ENCODE assay signal across 1 cellular context in genomic region chr11:1947592-1948237, GRCh38.
TF ChIP-seq lines count a peak whose summit lies in the region.

No MANE protein-coding gene starts in this region.

TF ChIP-seq in GM12878, 131 proteins besides CTCF, POLR2A, EP300 and RAD21:
- TF ChIP-seq RB1 (IDR thresholded peaks at IDR 0.05; ENCODE audit: borderline replicate concordance) (no peak), KLF5 (IDR thresholded peaks at IDR 0.05; ENCODE audit: partially characterized antibody) (no peak), RBBP5 (conservative IDR thresholded peaks at IDR 0.05) (no peak), ZNF622 (IDR thresholded peaks at IDR 0.05) (no peak), POU2F2 (IDR thresholded peaks at IDR 0.05; ENCODE audit: borderline replicate concordance, low read depth, low read length) (no peak), BMI1 (IDR thresholded peaks at IDR 0.05; ENCODE audit: borderline replicate concordance) (no peak), NRF1 (conservative IDR thresholded peaks at IDR 0.05; ENCODE audit: low read depth, low read length) (no peak), HDAC6 (IDR thresholded peaks at IDR 0.05; ENCODE audit: unreplicated experiment) (no peak), ZBED1 (IDR thresholded peaks at IDR 0.05; ENCODE audit: borderline replicate concordance) (no peak), CEBPZ (IDR thresholded peaks at IDR 0.05; ENCODE audit: low read depth, low read length) (no peak), TCF12 (IDR thresholded peaks at IDR 0.05; ENCODE audit: low read depth, low read length) (no peak), CREB1 (IDR thresholded peaks at IDR 0.05; ENCODE audit: low read depth) (no peak), RELB (IDR thresholded peaks at IDR 0.05; ENCODE audit: low read depth) (no peak)
- TF ChIP-seq, protein P1, sequence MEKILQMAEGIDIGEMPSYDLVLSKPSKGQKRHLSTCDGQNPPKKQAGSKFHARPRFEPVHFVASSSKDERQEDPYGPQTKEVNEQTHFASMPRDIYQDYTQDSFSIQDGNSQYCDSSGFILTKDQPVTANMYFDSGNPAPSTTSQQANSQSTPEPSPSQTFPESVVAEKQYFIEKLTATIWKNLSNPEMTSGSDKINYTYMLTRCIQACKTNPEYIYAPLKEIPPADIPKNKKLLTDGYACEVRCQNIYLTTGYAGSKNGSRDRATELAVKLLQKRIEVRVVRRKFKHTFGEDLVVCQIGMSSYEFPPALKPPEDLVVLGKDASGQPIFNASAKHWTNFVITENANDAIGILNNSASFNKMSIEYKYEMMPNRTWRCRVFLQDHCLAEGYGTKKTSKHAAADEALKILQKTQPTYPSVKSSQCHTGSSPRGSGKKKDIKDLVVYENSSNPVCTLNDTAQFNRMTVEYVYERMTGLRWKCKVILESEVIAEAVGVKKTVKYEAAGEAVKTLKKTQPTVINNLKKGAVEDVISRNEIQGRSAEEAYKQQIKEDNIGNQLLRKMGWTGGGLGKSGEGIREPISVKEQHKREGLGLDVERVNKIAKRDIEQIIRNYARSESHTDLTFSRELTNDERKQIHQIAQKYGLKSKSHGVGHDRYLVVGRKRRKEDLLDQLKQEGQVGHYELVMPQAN (conservative IDR thresholded peaks at IDR 0.05), result no peak
